In the genomic region with DNA sequence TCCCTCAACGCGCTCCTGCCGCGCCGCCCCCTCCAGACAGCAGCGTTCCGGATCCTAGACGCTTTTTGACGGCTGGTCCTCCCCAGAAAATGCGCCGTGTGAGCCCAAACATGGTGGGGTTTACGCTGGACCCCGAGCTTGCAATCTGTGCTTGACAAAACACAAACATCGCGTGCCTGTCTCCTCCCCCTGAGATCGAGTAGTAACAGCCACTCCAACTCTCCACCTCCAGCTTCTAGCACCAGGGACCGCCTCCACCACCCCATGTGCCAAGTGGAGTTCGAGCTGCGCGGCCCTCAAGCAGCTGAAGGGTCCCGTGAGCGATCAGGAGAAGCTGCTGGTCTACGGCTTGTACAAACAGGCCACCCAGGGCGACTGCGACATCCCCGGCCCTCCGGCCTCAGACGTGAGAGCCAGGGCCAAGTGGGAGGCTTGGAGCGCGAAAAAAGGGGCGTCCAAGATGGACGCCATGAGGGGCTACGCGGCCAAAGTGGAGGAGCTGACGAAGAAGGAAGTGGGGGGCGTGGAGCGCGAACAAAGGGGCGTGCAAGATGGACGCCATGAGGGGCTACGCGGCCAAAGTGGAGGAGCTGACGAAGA, we compare ENCODE assay signal across 8 cellular contexts. TPM values are rescaled to one million over a fixed set of nuclear protein-coding genes. Genes with fewer than 3 reads are reported as not detected.
DNase-seq lines count a peak whose midpoint lies in the region; ATAC-seq, FAIRE-seq and TF ChIP-seq lines count a peak whose summit lies in the region.

No MANE protein-coding gene starts in this region.

- H3K9me2 ChIP-seq in SK-N-SH: no peaks in the 10 kb centered on the region

- H3K9me1 ChIP-seq in endothelial cell of umbilical vein (replicated peaks; ENCODE audit: control insufficient read depth, extremely low read depth, insufficient read depth, low read length): no peaks in the 10 kb centered on the region

- H3K27me3 ChIP-seq in SK-N-SH (ENCODE audit: insufficient read depth) (no peaks in the 10 kb centered on the region), endothelial cell of umbilical vein (ENCODE audit: control insufficient read depth in 2 of 2, insufficient read depth in 2 of 2, low read length in 2 of 2) (no peaks in the 10 kb centered on the region), upper lobe of left lung (no peaks in the 10 kb centered on the region)

- WGBS in SK-N-SH (ENCODE audit: low lambda C conversion rate): 85% methylated on average over 31 of the region's 43 CpGs
- 16 to 21% methylated on average over 17 to 40 of the region's 43 CpGs for WGBS in upper lobe of left lung, 2 donors

- H3F3A ChIP-seq in SK-N-SH (replicated peaks; ENCODE audit: insufficient read depth): peaks cover 25% of the 10 kb centered on the region

- no peak for TF ChIP-seq CTCF in SK-N-SH (IDR thresholded peaks at IDR 0.05)
- no peak for TF ChIP-seq CTCF in endothelial cell of umbilical vein (IDR thresholded peaks at IDR 0.05; ENCODE audit: extremely low read depth in 1 of 2, insufficient read depth in 1 of 2, low read depth in 1 of 2, low read length in 2 of 2)
- no peak for TF ChIP-seq CTCF in mucosa of descending colon (IDR thresholded peaks at IDR 0.05)
- TF ChIP-seq CTCF in upper lobe of left lung (IDR thresholded peaks at IDR 0.05): no peak

- H3K4me1 ChIP-seq in SK-N-SH (ENCODE audit: control insufficient read depth in 1 of 2, insufficient read depth in 2 of 2, low read depth in 1 of 2, low read length in 1 of 2): peaks cover 5 to 18% of the 10 kb centered on the region in 2 experiments; a peak in 2 of 4 replicates
- H3K4me1 ChIP-seq in endothelial cell of umbilical vein (ENCODE audit: control insufficient read depth, extremely low read depth, insufficient read depth, low read length): peaks cover 18% of the 10 kb centered on the region
- H3K4me1 ChIP-seq in mucosa of descending colon (ENCODE audit: low read depth): peaks cover 13% of the 10 kb centered on the region
- H3K4me1 ChIP-seq in upper lobe of left lung: peaks cover 13 to 34% (median 15%) of the 10 kb centered on the region in 4 donors

- TSS peak; percentile 35 for BruUV-seq in endothelial cell of umbilical vein (replicated peaks; lab: Mats Ljungman, UMichigan)

- H3K36me3 ChIP-seq in SK-N-SH (replicated peaks in 1 of 2; ENCODE audit: control insufficient read depth in 1 of 2, insufficient read depth in 2 of 2, low read length in 1 of 2): peaks cover 12% of the 10 kb centered on the region in 2 experiments
- H3K36me3 ChIP-seq in endothelial cell of umbilical vein (ENCODE audit: control insufficient read depth in 2 of 2, extremely low read depth in 1 of 2, insufficient read depth in 2 of 2, low read length in 2 of 2): peaks cover 2 to 3% of the 10 kb centered on the region in 2 experiments
- H3K36me3 ChIP-seq in mucosa of descending colon (ENCODE audit: low read depth): no peaks in the 10 kb centered on the region
- H3K36me3 ChIP-seq in upper lobe of left lung: peaks cover 0 to 12% (median 2%) of the 10 kb centered on the region in 4 donors

- POLR2A ChIA-PET in SK-N-SH (lab: Yijun Ruan, JAX): interaction anchor here (0.6 to 0.8 kb wide), 2 partner anchors 29 kb away, joined by 3 to 4 read pairs; a partner anchor contains a TSS
- POLR2A ChIA-PET in endothelial cell of umbilical vein (lab: Charles Lee): no interaction called here

- ATAC-seq in HG02938 (IDR thresholded peaks at IDR 0.05; ENCODE audit: unreplicated experiment): peak; percentile 9
- peak; percentile 56 for ATAC-seq in mucosa of descending colon
- ATAC-seq in upper lobe of left lung (ENCODE audit: low FRiP score in 2 of 2): peak; percentile 84 to 85
- ATAC-seq in HG03097 (IDR thresholded peaks at IDR 0.05; ENCODE audit: low FRiP score, unreplicated experiment): no peak
- ATAC-seq in HG03342 (IDR thresholded peaks at IDR 0.05; ENCODE audit: unreplicated experiment): no peak

- H3K79me2 ChIP-seq in SK-N-SH (ENCODE audit: insufficient read depth) (peaks cover 31% of the 10 kb centered on the region), endothelial cell of umbilical vein (ENCODE audit: control insufficient read depth, insufficient read depth, low read length) (peaks cover 37% of the 10 kb centered on the region)

- H3K9me3 ChIP-seq in SK-N-SH (no peaks in the 10 kb centered on the region), endothelial cell of umbilical vein (replicated peaks; ENCODE audit: control insufficient read depth, insufficient read depth, low read length) (no peaks in the 10 kb centered on the region), mucosa of descending colon (no peaks in the 10 kb centered on the region), upper lobe of left lung (no peaks in the 10 kb centered on the region)

- H2AFZ ChIP-seq in SK-N-SH (ENCODE audit: low read depth) (peak overlapping the region; percentile 95; the same call in 1 of the 2 replicates), endothelial cell of umbilical vein (ENCODE audit: low read depth, low read length) (peak overlapping the region; percentile 61)

- peak overlapping the region; percentile 95 for H3K4me2 ChIP-seq in SK-N-SH
- peak overlapping the region; percentile 37 for H3K4me2 ChIP-seq in endothelial cell of umbilical vein (ENCODE audit: insufficient read depth, low read length)

- H4K20me1 ChIP-seq in SK-N-SH (ENCODE audit: insufficient read depth): no peaks in the 10 kb centered on the region
- H4K20me1 ChIP-seq in endothelial cell of umbilical vein (replicated peaks; ENCODE audit: control insufficient read depth, extremely low read depth, insufficient read depth, low read length): no peaks in the 10 kb centered on the region

- H3K27ac ChIP-seq in SK-N-SH (ENCODE audit: low read depth in 2 of 2, low read length in 1 of 2) (peak overlapping the region in 1 of 2 experiments; percentile 60; a peak in 1 of 4 replicates), endothelial cell of umbilical vein (ENCODE audit: insufficient read depth, low read depth, low read length) (peak overlapping the region; percentile 30), upper lobe of left lung (peak overlapping the region; percentile 78 to 93 (median 86))

- CTCF ChIA-PET in SK-N-SH (lab: Yijun Ruan, JAX): interaction anchor here (0.7 to 2.5 kb wide), 14 partner anchors 9 to 341 kb away, joined by 3 to 13 read pairs (median 4); a partner anchor contains a TSS
- CTCF ChIA-PET in endothelial cell of umbilical vein (lab: Charles Lee): interaction anchor here (0.8 to 3.2 kb wide), 9 partner anchors 11 to 341 kb away, joined by 3 to 18 read pairs (median 4); a partner anchor contains a TSS

- peak; percentile 58 for DNase-seq in Daoy (ENCODE audit: low read depth)
- peak; percentile 68 for DNase-seq in SK-N-SH
- peak; percentile 77 for DNase-seq in endothelial cell of umbilical vein (ENCODE audit: low read depth, low spot score)
- DNase-seq in mucosa of descending colon: peak; percentile 68 to 74 (median 69)
- peak; percentile 82 to 83 for DNase-seq in upper lobe of left lung

- no peak for TF ChIP-seq RAD21 in SK-N-SH (IDR thresholded peaks at IDR 0.05; ENCODE audit: low read length)

- H3K4me3 ChIP-seq in SK-N-SH (ENCODE audit: low read depth in 2 of 2, low read length in 1 of 2) (peak overlapping the region; percentile 77 to 84), endothelial cell of umbilical vein (replicated peaks in 1 of 3; ENCODE audit: insufficient read depth in 1 of 3, low read depth in 1 of 3, low read length in 3 of 3) (peak overlapping the region; percentile 34 to 82 (median 78)), mucosa of descending colon (peak overlapping the region; percentile 75), upper lobe of left lung (peak overlapping the region; percentile 44 to 98 (median 92))

- H3K9ac ChIP-seq in SK-N-SH (peak overlapping the region; percentile 87), endothelial cell of umbilical vein (replicated peaks; ENCODE audit: extremely low read depth, insufficient read depth, low read length) (peak overlapping the region; percentile 75)

- TF ChIP-seq EP300 in SK-N-SH (IDR thresholded peaks at IDR 0.05; ENCODE audit: borderline replicate concordance in 1 of 2, low read depth in 1 of 2, low read length in 1 of 2) (no peak), upper lobe of left lung (IDR thresholded peaks at IDR 0.05) (no peak)

- TF ChIP-seq POLR2A in endothelial cell of umbilical vein (IDR thresholded peaks at IDR 0.05; ENCODE audit: low read depth, low read length) (no peak), upper lobe of left lung (IDR thresholded peaks at IDR 0.05) (no peak)

- dilution Hi-C loops in endothelial cell of umbilical vein (cut with MboI; ENCODE audit: extremely low pct_ligation_motif_present, low sequenced_read_pairs): no loop called here

- FAIRE-seq in endothelial cell of umbilical vein (lab: Jason Lieb, UNC): peak; percentile 84

- intact Hi-C loops in endothelial cell of umbilical vein (cut with micrococcal nuclease): loop anchor here (1.0 kb wide), 4 partner anchors 19 to 229 kb away; a partner anchor contains a TSS
- intact Hi-C loops in mucosa of descending colon (cut with DNase I, micrococcal nuclease): no loop called here

RNA-seq across cellular contexts. Expression of a gene that starts 0.7 kb away (rescaled TPM):
- 10.7 and 14.3 TPM in 2 replicates for total RNA-seq in Daoy (2014; rRNA removed; shearing (Covaris generic))
- polyA plus RNA-seq in SK-N-SH (2012; rRNA removed): 10.7 and 12.5 TPM in 2 replicates
- 5.6 and 8.4 TPM in 2 replicates for polyA plus RNA-seq in SK-N-SH (2012; cell fraction: cytosol; rRNA removed)
- polyA plus RNA-seq in SK-N-SH (2012; cell fraction: nucleus; rRNA removed): 13.3 and 15.9 TPM in 2 replicates
- 29.1 and 29.9 TPM in 2 replicates for total RNA-seq in endothelial cell of umbilical vein
- polyA plus RNA-seq in endothelial cell of umbilical vein: 23.5 and 24.1 TPM in 2 replicates
- polyA plus RNA-seq in endothelial cell of umbilical vein (2011; cell fraction: cytosol; rRNA removed): 18.3 and 21.2 TPM in 2 replicates
- polyA plus RNA-seq in endothelial cell of umbilical vein (2011; cell fraction: nucleus; rRNA removed): 40.6 and 48.3 TPM in 2 replicates
- 18.0 and 20.9 TPM in 2 replicates for polyA plus RNA-seq in endothelial cell of umbilical vein (2012)
- polyA minus RNA-seq in endothelial cell of umbilical vein: 22.0 and 31.9 TPM in 2 replicates
- 26.8 TPM for polyA minus RNA-seq in endothelial cell of umbilical vein (2011; cell fraction: cytosol; rRNA and poly(A)+ RNA removed)
- polyA minus RNA-seq in endothelial cell of umbilical vein (2011; cell fraction: nucleus; rRNA and poly(A)+ RNA removed): 13.8 and 18.1 TPM in 2 replicates
- 10 to 100 TPM; 15.5 to 20.3 (median 16.4) TPM for total RNA-seq in mucosa of descending colon
- total RNA-seq in upper lobe of left lung: 10 to 100 TPM; 17.6 to 79.6 (median 21.5) TPM

RNA-seq across cellular contexts. Expression of a gene that starts 20.3 kb away (rescaled TPM):
- 18.7 and 21.0 TPM in 2 replicates for total RNA-seq in Daoy (2014; rRNA removed; shearing (Covaris generic))
- polyA plus RNA-seq in SK-N-SH (2012; rRNA removed) (31.7 and 34.4 TPM in 2 replicates), endothelial cell of umbilical vein (54.1 and 65.5 TPM in 2 replicates)
- 27.5 and 33.4 TPM in 2 replicates for polyA plus RNA-seq in SK-N-SH (2012; cell fraction: cytosol; rRNA removed)
- polyA plus RNA-seq in SK-N-SH (2012; cell fraction: nucleus; rRNA removed): 20.3 and 20.8 TPM in 2 replicates
- total RNA-seq in endothelial cell of umbilical vein (29.8 and 36.6 TPM in 2 replicates), mucosa of descending colon (10 to 100 TPM in 1 of 3 donors, 1 to 10 TPM in 2; 4.9 to 14.8 (median 6.0) TPM), upper lobe of left lung (10 to 100 TPM in 4 of 6 donors, 1 to 10 TPM in 2; 5.1 to 37.8 (median 11.7) TPM)
- 37.9 and 41.5 TPM in 2 replicates for polyA plus RNA-seq in endothelial cell of umbilical vein (2011; cell fraction: cytosol; rRNA removed)
- polyA plus RNA-seq in endothelial cell of umbilical vein (2011; cell fraction: nucleus; rRNA removed): 22.2 and 22.6 TPM in 2 replicates
- 31.8 and 34.3 TPM in 2 replicates for polyA plus RNA-seq in endothelial cell of umbilical vein (2012)
- 51.1 and 65.3 TPM in 2 replicates for polyA minus RNA-seq in endothelial cell of umbilical vein
- polyA minus RNA-seq in endothelial cell of umbilical vein (2011; cell fraction: cytosol; rRNA and poly(A)+ RNA removed): 26.2 TPM
- 9.3 and 9.6 TPM in 2 replicates for polyA minus RNA-seq in endothelial cell of umbilical vein (2011; cell fraction: nucleus; rRNA and poly(A)+ RNA removed)

RNA-seq across cellular contexts. Expression of a gene that starts 29.4 kb away (rescaled TPM):
- 81.6 and 96.4 TPM in 2 replicates for total RNA-seq in Daoy (2014; rRNA removed; shearing (Covaris generic))
- 34.3 and 40.0 TPM in 2 replicates for polyA plus RNA-seq in SK-N-SH (2012; rRNA removed)
- 45.0 and 56.7 TPM in 2 replicates for polyA plus RNA-seq in SK-N-SH (2012; cell fraction: cytosol; rRNA removed)
- polyA plus RNA-seq in SK-N-SH (2012; cell fraction: nucleus; rRNA removed): 26.1 and 46.1 TPM in 2 replicates
- 81.8 and 84.2 TPM in 2 replicates for total RNA-seq in endothelial cell of umbilical vein
- 26.6 and 41.3 TPM in 2 replicates for polyA plus RNA-seq in endothelial cell of umbilical vein
- polyA plus RNA-seq in endothelial cell of umbilical vein (2011; cell fraction: cytosol; rRNA removed): 43.0 and 48.3 TPM in 2 replicates
- 43.0 and 73.1 TPM in 2 replicates for polyA plus RNA-seq in endothelial cell of umbilical vein (2011; cell fraction: nucleus; rRNA removed)
- 84.5 and 86.2 TPM in 2 replicates for polyA plus RNA-seq in endothelial cell of umbilical vein (2012)
- 25.9 and 32.4 TPM in 2 replicates for polyA minus RNA-seq in endothelial cell of umbilical vein
- polyA minus RNA-seq in endothelial cell of umbilical vein (2011; cell fraction: cytosol; rRNA and poly(A)+ RNA removed): 16.0 TPM
- polyA minus RNA-seq in endothelial cell of umbilical vein (2011; cell fraction: nucleus; rRNA and poly(A)+ RNA removed): 12.4 and 17.6 TPM in 2 replicates
- 10 to 100 TPM; 64.3 to 97.6 (median 88.5) TPM for total RNA-seq in mucosa of descending colon
- 10 to 100 TPM; 41.0 to 92.2 (median 51.8) TPM for total RNA-seq in upper lobe of left lung

RNA-seq across cellular contexts. Expression of a gene that starts 29.4 kb away (rescaled TPM):
- 31.9 and 35.0 TPM in 2 replicates for total RNA-seq in Daoy (2014; rRNA removed; shearing (Covaris generic))
- polyA plus RNA-seq in SK-N-SH (2012; rRNA removed): 16.4 and 17.4 TPM in 2 replicates
- 13.0 and 15.4 TPM in 2 replicates for polyA plus RNA-seq in SK-N-SH (2012; cell fraction: cytosol; rRNA removed)
- polyA plus RNA-seq in SK-N-SH (2012; cell fraction: nucleus; rRNA removed): 14.5 and 16.5 TPM in 2 replicates
- 19.0 and 19.2 TPM in 2 replicates for total RNA-seq in endothelial cell of umbilical vein
- polyA plus RNA-seq in endothelial cell of umbilical vein: 12.5 and 17.1 TPM in 2 replicates
- 16.7 and 19.1 TPM in 2 replicates for polyA plus RNA-seq in endothelial cell of umbilical vein (2011; cell fraction: cytosol; rRNA removed)
- 14.6 and 17.8 TPM in 2 replicates for polyA plus RNA-seq in endothelial cell of umbilical vein (2011; cell fraction: nucleus; rRNA removed)
- 20.7 and 26.2 TPM in 2 replicates for polyA plus RNA-seq in endothelial cell of umbilical vein (2012)
- polyA minus RNA-seq in endothelial cell of umbilical vein: 11.8 and 15.9 TPM in 2 replicates
- polyA minus RNA-seq in endothelial cell of umbilical vein (2011; cell fraction: cytosol; rRNA and poly(A)+ RNA removed): 14.1 TPM
- polyA minus RNA-seq in endothelial cell of umbilical vein (2011; cell fraction: nucleus; rRNA and poly(A)+ RNA removed): 12.6 and 25.1 TPM in 2 replicates
- total RNA-seq in mucosa of descending colon: 10 to 100 TPM; 12.2 to 14.8 (median 12.4) TPM
- total RNA-seq in upper lobe of left lung: 10 to 100 TPM in 5 of 6 donors, 1 to 10 TPM in 1; 9.8 to 17.8 (median 13.2) TPM

RNA-seq across cellular contexts. Expression of a gene that starts 38.1 kb away (rescaled TPM):
- total RNA-seq in Daoy (2014; rRNA removed; shearing (Covaris generic)): 12.2 and 15.7 TPM in 2 replicates
- polyA plus RNA-seq in SK-N-SH (2012; rRNA removed) (14.8 and 16.8 TPM in 2 replicates), endothelial cell of umbilical vein (16.0 and 17.9 TPM in 2 replicates)
- polyA plus RNA-seq in SK-N-SH (2012; cell fraction: cytosol; rRNA removed): 8.1 and 10.3 TPM in 2 replicates
- polyA plus RNA-seq in SK-N-SH (2012; cell fraction: nucleus; rRNA removed): 20.9 and 34.6 TPM in 2 replicates
- total RNA-seq in endothelial cell of umbilical vein (77.1 and 91.2 TPM in 2 replicates), mucosa of descending colon (10 to 100 TPM; 66.8 to 76.8 (median 71.7) TPM), upper lobe of left lung (100 to 1,000 TPM in 1 of 6 donors, 10 to 100 TPM in 5; 32.2 to 101 (median 64.7) TPM)
- polyA plus RNA-seq in endothelial cell of umbilical vein (2011; cell fraction: cytosol; rRNA removed): 17.0 and 19.1 TPM in 2 replicates
- 33.4 and 38.1 TPM in 2 replicates for polyA plus RNA-seq in endothelial cell of umbilical vein (2011; cell fraction: nucleus; rRNA removed)
- polyA plus RNA-seq in endothelial cell of umbilical vein (2012): 35.7 and 44.5 TPM in 2 replicates
- polyA minus RNA-seq in endothelial cell of umbilical vein: 118 and 175 TPM in 2 replicates
- 33.6 TPM for polyA minus RNA-seq in endothelial cell of umbilical vein (2011; cell fraction: cytosol; rRNA and poly(A)+ RNA removed)
- 57.5 and 74.1 TPM in 2 replicates for polyA minus RNA-seq in endothelial cell of umbilical vein (2011; cell fraction: nucleus; rRNA and poly(A)+ RNA removed)

Comparison
In these comparisons a context has a peak if more than half of its experiments do, and no peak if none do; other contexts are left out.
1. ATAC-seq: peak in HG02938 (single experiment), mucosa of descending colon (single experiment) and upper lobe of left lung (2 of 2); none in HG03097 (single experiment) and HG03342 (single experiment).
2. Peak in every context shown above with its lines, with median percentiles within 50 percentile points of each other: DNase-seq and H3K4me3 ChIP-seq.